23 cellular contexts compared by ENCODE assay signal in the genomic region with DNA sequence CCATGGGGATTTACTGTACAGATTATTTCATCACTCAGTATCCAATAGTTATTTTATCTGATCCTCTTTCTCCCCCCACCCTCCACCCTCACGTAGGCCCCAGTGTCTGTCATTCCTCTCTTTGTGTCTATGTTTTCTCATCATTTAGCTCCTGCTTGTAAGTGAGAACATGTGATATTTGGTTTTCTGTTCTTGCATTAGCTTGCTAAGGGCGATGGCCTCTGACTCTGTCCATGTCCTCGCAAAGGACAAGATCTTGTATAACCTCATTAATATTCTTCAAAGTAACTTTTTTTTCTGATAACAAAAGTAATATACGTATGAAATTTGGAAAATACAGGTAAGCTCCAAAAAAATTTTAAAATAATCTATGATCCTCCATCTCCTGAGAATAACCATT.
DNase-seq lines count a peak whose midpoint lies in the region; ATAC-seq lines count a peak whose summit lies in the region.
"Had no signal": no experiment of that assay in that cellular context is flagged by ENCODE, and none has a peak within 500 bp of the region (broad histone marks: within the 10 kb centered on the region; RNA-seq: fewer than 3 reads in every experiment).

No MANE protein-coding gene starts in this region.

- DNase-seq in left lobe of liver (ENCODE audit: low spot score) (no peak), NCI-H774 (lab: John Stamatoyannopoulos, UW) (no peak)
- DNase-seq: 8988T; ACHN; AML-193; BE2C; C1 segment of cervical spinal cord; Caco-2; Calu3; CD4-positive, alpha-beta memory T cell; CD4-positive, alpha-beta T cell; CD4-positive, CD25-positive, alpha-beta regulatory T cell; CD8-positive, alpha-beta memory T cell; CD8-positive, alpha-beta T cell; COR-L47; DMS 273 treated with DMSO at 0.1 percent for 48 hours; DMS153; DMS53; DMS79; DMS79 treated with DMSO at 0.1 percent for 48 hours; DND-41; EL had no signal

- ATAC-seq in left lobe of liver = peak; percentile 57
- ATAC-seq: A549; CD8-positive, alpha-beta T cell had no signal
